In genomic region chr19:32195706-32196610, GRCh38 we compare ENCODE assay signal across 28 cellular contexts.
"Had no signal": no experiment of that assay in that cellular context is flagged by ENCODE, and none has a peak within 500 bp of the region (broad histone marks: within the 10 kb centered on the region; RNA-seq: fewer than 3 reads in every experiment).

No MANE protein-coding gene starts in this region.

- H3K9me3 Mint-ChIP-seq: activated CD4-positive, alpha-beta memory T cell treated with anti-CD3 and anti-CD28 coated beads, Interleukin-2, amount 10 ng/mL, durations not matched to agents 7 days and 5 days; activated T-helper 17 cell treated with anti-CD3 and anti-CD28 coated beads, Interleukin-2, amount 50 U/mL, for 72 hours; central memory CD8-positive, alpha-beta T cell had no signal

- H3K4me3 Mint-ChIP-seq: activated CD4-positive, alpha-beta memory T cell treated with anti-CD3 and anti-CD28 coated beads, Interleukin-2, amount 10 ng/mL, durations not matched to agents 7 days and 5 days; activated naive CD8-positive, alpha-beta T cell treated with anti-CD3 and anti-CD28 coated beads for 36 hours; activated T-cell treated with anti-CD3 and anti-CD28 coated beads, Interleukin-2, amount 50 U/mL, for 72 hours; activated T-helper 17 cell treated with anti-CD3 and anti-CD28 coated beads, Interleukin-2, amount 50 U/mL, for 72 hours; central memory CD8-positive, alpha-beta T cell had no signal

- H3K27ac ChIP-seq: cardiac muscle cell, SJCRH30, SK-N-MC, WERI-Rb-1 had no signal

- H3K4me1 ChIP-seq: SJCRH30 had no signal

- H3K9me3 ChIP-seq: SJCRH30 had no signal

- H3K36me3 Mint-ChIP-seq: activated naive CD8-positive, alpha-beta T cell treated with anti-CD3 and anti-CD28 coated beads for 36 hours had no signal

- H3K4me1 Mint-ChIP-seq: activated naive CD8-positive, alpha-beta T cell treated with anti-CD3 and anti-CD28 coated beads for 36 hours; activated T-helper 17 cell treated with anti-CD3 and anti-CD28 coated beads, Interleukin-2, amount 50 U/mL, for 72 hours had no signal

- H3K27me3 ChIP-seq: cardiac muscle cell, SJCRH30 had no signal

- H3K27ac Mint-ChIP-seq: activated CD4-positive, alpha-beta memory T cell treated with anti-CD3 and anti-CD28 coated beads, Interleukin-2, amount 10 ng/mL, durations not matched to agents 7 days and 5 days; activated naive CD8-positive, alpha-beta T cell treated with anti-CD3 and anti-CD28 coated beads for 36 hours; activated T-cell treated with anti-CD3 and anti-CD28 coated beads, Interleukin-2, amount 50 U/mL, for 72 hours; activated T-helper 17 cell treated with anti-CD3 and anti-CD28 coated beads, Interleukin-2, amount 50 U/mL, for 72 hours had no signal

- ATAC-seq: activated T-cell treated with anti-CD3 and anti-CD28 coated beads, Interleukin-2, amount 50 U/mL, for 72 hours; activated T-helper 17 cell treated with anti-CD3 and anti-CD28 coated beads, Interleukin-2, amount 50 U/mL, for 72 hours; Panc1 had no signal

- DNase-seq: activated CD4-positive, alpha-beta memory T cell treated with anti-CD3 and anti-CD28 coated beads, Interleukin-2, amount 10 ng/mL, durations not matched to agents 7 days and 5 days; activated CD4-positive, alpha-beta T cell treated with anti-CD3 and anti-CD28 coated beads for 1 hour; activated CD4-positive, alpha-beta T cell treated with anti-CD3 and anti-CD28 coated beads for 48 hours; activated CD4-positive, CD25-positive, alpha-beta regulatory T cell; activated effector memory CD4-positive, alpha-beta T cell treated with anti-CD3 and anti-CD28 coated beads, Interleukin-2, amount 50 U/mL, for 16 hours; activated naive CD4-positive, alpha-beta T cell; activated naive CD4-positive, alpha-beta T cell treated with anti-CD3 and anti-CD28 coated beads, Interleukin-2, amount 50 U/mL, for 16 hours; activated naive CD8-positive, alpha-beta T cell treated with anti-CD3 and anti-CD28 coated beads for 36 hours; activated T-cell treated with anti-CD3 and anti-CD28 coated beads, Interleukin-2, amount 50 U/mL, for 1 hour; activated T-cell treated with anti-CD3 and anti-CD28 coated beads, Interleukin-2, amount 50 U/mL, for 72 hours; amniotic stem cell; MM.1S; MV-4-11; NCI-H1092; NCI-H1436 treated with DMSO at 0.1 percent for 48 hours; NCI-H1694 treated with DMSO at 0.1 percent for 48 hours; NCI-H2029; NCI-H345; NCI-H524 treated with DMSO at 0.1 percent for 48 hours; SHP77; SJCRH30; T1000; WERI-Rb-1 had no signal
